In genomic region chr1:60906039-60906438, GRCh38 we compare ENCODE assay signal across 31 cellular contexts.
A peak's percentile ranks its signal among the peaks of the same experiment; 100 is the strongest.
DNase-seq lines count a peak whose midpoint lies in the region; ATAC-seq and TF ChIP-seq lines count a peak whose summit lies in the region.
"Had no signal": no experiment of that assay in that cellular context is flagged by ENCODE, and none has a peak within 500 bp of the region (broad histone marks: within the 10 kb centered on the region; RNA-seq: fewer than 3 reads in every experiment).

No MANE protein-coding gene starts in this region.

- H3K36me3 ChIP-seq in GM23338 (ENCODE audit: insufficient read depth): no peaks in the 10 kb centered on the region
- H3K36me3 ChIP-seq in NT2/D1 (ENCODE audit: insufficient read depth, insufficient read length, low read length): no peaks in the 10 kb centered on the region
- H3K36me3 ChIP-seq in parathyroid adenoma (ENCODE audit: control insufficient read depth, insufficient read depth, low read length): no peaks in the 10 kb centered on the region
- H3K36me3 ChIP-seq: BE2C, SJSA1 had no signal

- no peak overlapping the region for H3K9ac ChIP-seq in NT2/D1 (ENCODE audit: insufficient read length, low read depth)
- no peak overlapping the region for H3K9ac ChIP-seq in parathyroid adenoma
- H3K9ac ChIP-seq: GM23248 had no signal

- DNase-seq in GM23338 (ENCODE audit: low spot score) (peak; percentile 67), NT2/D1 (ENCODE audit: low read depth, low spot score) (peak; percentile 82), iPS DF 19.7 (ENCODE audit: low read depth, low spot score) (peak; percentile 61), germinal center (ENCODE audit: low spot score) (no peak), NCI-H446 (lab: John Stamatoyannopoulos, UW) (no peak)
- DNase-seq in activated CD4-positive, alpha-beta T cell treated with anti-CD3 and anti-CD28 coated beads, Interleukin-2, amount 10 ng/mL, durations not matched to agents 24 days and 14 days: no peak
- DNase-seq: 8988T; ACHN; BE2C; CD8-positive, alpha-beta memory T cell; DMS 273 treated with DMSO at 0.1 percent for 48 hours; DMS79; EL; GDM1; GM23248; HCEC 1CT; NCI-H1092; NCI-H1436 treated with DMSO at 0.1 percent for 48 hours; NCI-H187 treated with DMSO at 0.1 percent for 48 hours; NCI-H2107; NCI-H446 treated with DMSO at 0.1 percent for 48 hours; NCI-H526; NCI-H82; NK-92 treated with Interleukin-12 subunit alpha and Interleukin-12 subunit beta, amount 100 ng/mL, for 24 hours; Right ventricle myocardium superior; RPMI8226 had no signal

- H3K36me3 Mint-ChIP-seq in GM23338 (ENCODE audit: low read depth): no peaks in the 10 kb centered on the region
- H3K36me3 Mint-ChIP-seq in activated CD4-positive, alpha-beta T cell treated with anti-CD3 and anti-CD28 coated beads, Interleukin-2, amount 10 ng/mL, durations not matched to agents 24 days and 14 days (ENCODE audit: low read depth): no peaks in the 10 kb centered on the region
- H3K36me3 Mint-ChIP-seq: CD14-positive monocyte; CD8-positive, alpha-beta memory T cell; IgD-negative memory B cell had no signal

- H3K4me2 ChIP-seq in GM23338: 0 out of 2 replicates have a peak overlapping the region, but pooled peaks have one; percentile 28
- H3K4me2 ChIP-seq in parathyroid adenoma (ENCODE audit: low read length): no peak overlapping the region

- H3K27me3 Mint-ChIP-seq in GM23338 (ENCODE audit: insufficient read depth, low read depth, poor library complexity): peaks cover 4% of the 10 kb centered on the region
- H3K27me3 Mint-ChIP-seq in activated CD4-positive, alpha-beta T cell treated with anti-CD3 and anti-CD28 coated beads, Interleukin-2, amount 10 ng/mL, durations not matched to agents 24 days and 14 days: peaks cover 3% of the 10 kb centered on the region
- H3K27me3 Mint-ChIP-seq: CD8-positive, alpha-beta memory T cell; IgD-negative memory B cell had no signal

- no peaks in the 10 kb centered on the region; the same call in 2 of the 3 replicates for H3K9me3 Mint-ChIP-seq in GM23338
- no peaks in the 10 kb centered on the region for H3K9me3 Mint-ChIP-seq in activated CD4-positive, alpha-beta T cell treated with anti-CD3 and anti-CD28 coated beads, Interleukin-2, amount 10 ng/mL, durations not matched to agents 24 days and 14 days
- H3K9me3 Mint-ChIP-seq: CD14-positive monocyte had no signal

- H3K79me2 ChIP-seq in GM23338 (replicated peaks; ENCODE audit: insufficient read depth) (no peaks in the 10 kb centered on the region), parathyroid adenoma (no peaks in the 10 kb centered on the region)

- H3K9me2 ChIP-seq in GM23338 (ENCODE audit: insufficient read depth): peaks cover 5% of the 10 kb centered on the region; the same call in 1 of the 2 replicates

- H3K4me1 Mint-ChIP-seq in GM23338: peaks cover 38% of the 10 kb centered on the region
- H3K4me1 Mint-ChIP-seq in activated CD4-positive, alpha-beta T cell treated with anti-CD3 and anti-CD28 coated beads, Interleukin-2, amount 10 ng/mL, durations not matched to agents 24 days and 14 days: no peaks in the 10 kb centered on the region
- H3K4me1 Mint-ChIP-seq: CD14-positive monocyte, IgD-negative memory B cell had no signal

- no peaks in the 10 kb centered on the region for H3K27me3 ChIP-seq in GM23338 (ENCODE audit: insufficient read depth)
- H3K27me3 ChIP-seq in NT2/D1 (ENCODE audit: insufficient read depth, insufficient read length): no peaks in the 10 kb centered on the region
- H3K27me3 ChIP-seq in parathyroid adenoma (ENCODE audit: control insufficient read depth, insufficient read depth, low read length): no peaks in the 10 kb centered on the region
- H3K27me3 ChIP-seq: BE2C, SJSA1 had no signal

- no peak for TF ChIP-seq CTCF in GM23338 (conservative IDR thresholded peaks at IDR 0.05; ENCODE audit: low read depth in 2 of 2)
- TF ChIP-seq CTCF in parathyroid adenoma (IDR thresholded peaks at IDR 0.05): no peak

- H4K20me1 ChIP-seq in GM23338 (replicated peaks; ENCODE audit: insufficient read depth): no peaks in the 10 kb centered on the region

- ATAC-seq in GM23338: peak; percentile 93
- ATAC-seq: GM12878 had no signal

- H3K4me3 ChIP-seq in GM23338 (no peak overlapping the region), NT2/D1 (ENCODE audit: insufficient read length, low read depth) (no peak overlapping the region), parathyroid adenoma (ENCODE audit: low read depth, low read length) (no peak overlapping the region)
- H3K4me3 ChIP-seq: GM12878, GM23248, SJSA1 had no signal

- no peak overlapping the region for H3K4me3 Mint-ChIP-seq in GM23338
- no peak overlapping the region for H3K4me3 Mint-ChIP-seq in activated CD4-positive, alpha-beta T cell treated with anti-CD3 and anti-CD28 coated beads, Interleukin-2, amount 10 ng/mL, durations not matched to agents 24 days and 14 days
- H3K4me3 Mint-ChIP-seq: CD14-positive monocyte; CD8-positive, alpha-beta memory T cell; IgD-negative memory B cell had no signal

- H3K27ac ChIP-seq in GM23338 (ENCODE audit: low read depth) (peak overlapping the region; percentile 4; the same call in 1 of the 2 replicates), parathyroid adenoma (no peak overlapping the region)
- H3K27ac ChIP-seq: GM23248, SJSA1 had no signal

- no peaks in the 10 kb centered on the region for H3F3A ChIP-seq in GM23338 (replicated peaks; ENCODE audit: low read depth)

- H3K27ac Mint-ChIP-seq in GM23338: peak overlapping the region; percentile 8; the same call in 1 of the 2 replicates
- H3K27ac Mint-ChIP-seq in activated CD4-positive, alpha-beta T cell treated with anti-CD3 and anti-CD28 coated beads, Interleukin-2, amount 10 ng/mL, durations not matched to agents 24 days and 14 days: no peak overlapping the region
- H3K27ac Mint-ChIP-seq: CD8-positive, alpha-beta memory T cell; IgD-negative memory B cell had no signal

- H3K4me1 ChIP-seq in GM23338 (ENCODE audit: insufficient read depth): peaks cover 42% of the 10 kb centered on the region
- H3K4me1 ChIP-seq in NT2/D1 (ENCODE audit: insufficient read depth, insufficient read length): peaks cover 9% of the 10 kb centered on the region
- peaks cover 16% of the 10 kb centered on the region for H3K4me1 ChIP-seq in parathyroid adenoma
- H3K4me1 ChIP-seq: SJSA1 had no signal

- H2AFZ ChIP-seq in GM23338 (peak overlapping the region; percentile 0; the same call in 1 of the 2 replicates), parathyroid adenoma (peak overlapping the region; percentile 3)
- H2AFZ ChIP-seq: GM23248 had no signal

- intact Hi-C loops in activated CD4-positive, alpha-beta T cell treated with anti-CD3 and anti-CD28 coated beads, Interleukin-2, amount 10 ng/mL, durations not matched to agents 24 days and 14 days (cut with micrococcal nuclease): no loop called here

- H3K9me3 ChIP-seq in NT2/D1 (ENCODE audit: insufficient read depth, low read length) (peaks cover 4% of the 10 kb centered on the region; the same call in 1 of the 2 replicates), parathyroid adenoma (ENCODE audit: control insufficient read depth, low read length) (no peaks in the 10 kb centered on the region)
- H3K9me3 ChIP-seq: BE2C, SJSA1 had no signal

Comparison
In these comparisons a context has a peak if more than half of its experiments do, and no peak if none do; other contexts are left out.
1. DNase-seq: peak in GM23338 (single experiment), NT2/D1 (single experiment) and iPS DF 19.7 (single experiment); none in activated CD4-positive, alpha-beta T cell treated with anti-CD3 and anti-CD28 coated beads, Interleukin-2, amount 10 ng/mL, durations not matched to agents 24 days and 14 days (single experiment), germinal center (single experiment) and NCI-H446 (0 of 2).